In genomic region chr19:1985588-1986356, GRCh38 we compare ENCODE assay signal across 1 cellular context.
TF ChIP-seq lines count a peak whose summit lies in the region.

No MANE protein-coding gene starts in this region.

TF ChIP-seq in GM23338, 12 proteins besides CTCF, POLR2A, EP300 and RAD21 (continued from another document):
- TF ChIP-seq REST (IDR thresholded peaks at IDR 0.05; ENCODE audit: unreplicated experiment) (no peak), CREB1 (CRISPR knock-in tag; IDR thresholded peaks at IDR 0.05; ENCODE audit: low read depth) (no peak), ETS1 (IDR thresholded peaks at IDR 0.05) (no peak), ZNF462 (CRISPR knock-in tag; IDR thresholded peaks at IDR 0.05) (no peak), NANOG (IDR thresholded peaks at IDR 0.05; ENCODE audit: borderline replicate concordance) (no peak)
